In genomic region chr16:75224683-75225082, GRCh38 we compare ENCODE assay signal across 14 cellular contexts. TPM values are rescaled to one million over a fixed set of nuclear protein-coding genes. Genes with fewer than 3 reads are reported as not detected.
"Had no signal": no experiment of that assay in that cellular context is flagged by ENCODE, and none has a peak within 500 bp of the region (broad histone marks: within the 10 kb centered on the region; RNA-seq: fewer than 3 reads in every experiment).

No MANE protein-coding gene starts in this region.

- FAIRE-seq: frontal cortex, kidney, urothelium cell line had no signal

- H3K27ac Mint-ChIP-seq: activated T-helper 2 cell treated with anti-CD3 and anti-CD28 coated beads, Interferon-gamma antibody, Interleukin-2, Interleukin-4, amounts not matched to agents 10 μg/mL and 5 μg/mL and 100 μg/mL, durations not matched to agents 14 hours and 24 hours and 36 hours; naive thymus-derived CD4-positive, alpha-beta T cell had no signal

- H3K36me3 Mint-ChIP-seq: naive thymus-derived CD4-positive, alpha-beta T cell had no signal

- H3K9me3 ChIP-seq: adrenal gland, lower lobe of right lung had no signal

- H3K4me3 ChIP-seq: adrenal gland, lower lobe of right lung had no signal

- H3K27ac ChIP-seq: adrenal gland, brain microvascular endothelial cell, lower lobe of right lung had no signal

- H3K9me3 Mint-ChIP-seq: activated T-helper 2 cell treated with anti-CD3 and anti-CD28 coated beads, Interferon-gamma antibody, Interleukin-2, Interleukin-4, amounts not matched to agents 10 μg/mL and 5 μg/mL and 100 μg/mL, durations not matched to agents 14 hours and 24 hours and 36 hours; naive thymus-derived CD4-positive, alpha-beta T cell had no signal

- H3K27me3 ChIP-seq: adrenal gland, brain microvascular endothelial cell had no signal

- H3K4me1 ChIP-seq: adrenal gland had no signal

- H3K4me3 Mint-ChIP-seq: naive thymus-derived CD4-positive, alpha-beta T cell had no signal

- ATAC-seq: activated CD4-positive, CD25-positive, alpha-beta regulatory T cell treated with anti-CD3 and anti-CD28 coated beads, Interleukin-2, amount 50 U/mL, for 24 hours; lower lobe of right lung; naive thymus-derived CD4-positive, alpha-beta T cell had no signal

- DNase-seq: activated naive CD4-positive, alpha-beta T cell treated with anti-CD3 and anti-CD28 coated beads, Interleukin-2, amount 50 U/mL, for 16 hours; adrenal gland; brain microvascular endothelial cell; effector CD4-positive, alpha-beta T cell; kidney; lower lobe of right lung; naive thymus-derived CD4-positive, alpha-beta T cell had no signal

RNA-seq across cellular contexts. Expression of gene CTRB1, which starts 5.9 kb away (rescaled TPM):
- total RNA-seq: activated T-helper 2 cell treated with anti-CD3 and anti-CD28 coated beads, Interferon-gamma antibody, Interleukin-2, Interleukin-4, amounts not matched to agents 10 μg/mL and 5 μg/mL and 100 μg/mL, durations not matched to agents 14 hours and 24 hours and 36 hours; fibroblast of lung; frontal cortex; kidney; lower lobe of right lung; naive thymus-derived CD4-positive, alpha-beta T cell; pulmonary artery endothelial cell; skeletal muscle tissue had no signal
- polyA plus RNA-seq: fibroblast of lung; naive thymus-derived CD4-positive, alpha-beta T cell had no signal

RNA-seq across cellular contexts. Expression of gene CTRB2, which starts 17.7 kb away (rescaled TPM):
- total RNA-seq: activated T-helper 2 cell treated with anti-CD3 and anti-CD28 coated beads, Interferon-gamma antibody, Interleukin-2, Interleukin-4, amounts not matched to agents 10 μg/mL and 5 μg/mL and 100 μg/mL, durations not matched to agents 14 hours and 24 hours and 36 hours; fibroblast of lung; frontal cortex; kidney; naive thymus-derived CD4-positive, alpha-beta T cell; pulmonary artery endothelial cell; skeletal muscle tissue had no signal
- polyA plus RNA-seq: fibroblast of lung; naive thymus-derived CD4-positive, alpha-beta T cell had no signal

RNA-seq across cellular contexts. Expression of gene BCAR1, which starts 26.7 kb away (rescaled TPM):
- total RNA-seq: naive thymus-derived CD4-positive, alpha-beta T cell had no signal
- polyA plus RNA-seq: naive thymus-derived CD4-positive, alpha-beta T cell had no signal
